In genomic region chr19:33950141-33950805, GRCh38 we compare ENCODE assay signal across 19 cellular contexts.
"Had no signal": no experiment of that assay in that cellular context is flagged by ENCODE, and none has a peak within 500 bp of the region (broad histone marks: within the 10 kb centered on the region; RNA-seq: fewer than 3 reads in every experiment).

No MANE protein-coding gene starts in this region.

- H3K36me3 ChIP-seq: adrenal gland, gastrocnemius medialis, ovary, spleen, upper lobe of left lung had no signal

- H3K9me3 ChIP-seq: adrenal gland, gastrocnemius medialis, mucosa of descending colon, ovary, spleen, testis, upper lobe of left lung had no signal

- H3K4me1 Mint-ChIP-seq: activated naive CD4-positive, alpha-beta T cell treated with anti-CD3 and anti-CD28 coated beads, Interleukin-2, amount 50 U/mL, for 24 hours; naive B cell; neural crest cell; stimulated activated memory B cell treated with anti-CD40 and anti-IgM and Interleukin-4, amounts not matched to agents 10 μg/mL and 1 μg/mL and 100 μg/mL, for 72 hours had no signal

- H3K4me3 Mint-ChIP-seq: activated naive CD4-positive, alpha-beta T cell treated with anti-CD3 and anti-CD28 coated beads, Interleukin-2, amount 50 U/mL, for 24 hours; naive B cell; neural crest cell; stimulated activated memory B cell treated with anti-CD40 and anti-IgM and Interleukin-4, amounts not matched to agents 10 μg/mL and 1 μg/mL and 100 μg/mL, for 72 hours had no signal

- H3K36me3 Mint-ChIP-seq: activated naive CD4-positive, alpha-beta T cell treated with anti-CD3 and anti-CD28 coated beads, Interleukin-2, amount 50 U/mL, for 24 hours; naive B cell; stimulated activated memory B cell treated with anti-CD40 and anti-IgM and Interleukin-4, amounts not matched to agents 10 μg/mL and 1 μg/mL and 100 μg/mL, for 72 hours had no signal

- H3K27ac Mint-ChIP-seq: activated naive CD4-positive, alpha-beta T cell treated with anti-CD3 and anti-CD28 coated beads, Interleukin-2, amount 50 U/mL, for 24 hours; stimulated activated memory B cell treated with anti-CD40 and anti-IgM and Interleukin-4, amounts not matched to agents 10 μg/mL and 1 μg/mL and 100 μg/mL, for 72 hours had no signal

- H3K4me1 ChIP-seq: adrenal gland, gastrocnemius medialis, spleen, testis, upper lobe of left lung had no signal

- H3K27ac ChIP-seq: adrenal gland, epithelial cell of prostate, gastrocnemius medialis, ovary, spleen, testis, upper lobe of left lung had no signal

- DNase-seq: activated CD4-positive, alpha-beta T cell treated with anti-CD3 and anti-CD28 coated beads, Interleukin-2, amount 50 U/mL, for 4 hours; activated gamma-delta T cell; gastrocnemius medialis; kidney glomerular epithelial cell; mesenchymal stem cell; mucosa of descending colon; naive B cell; ovary; spleen; stimulated activated CD4-positive, alpha-beta T cell treated with anti-CD3 and anti-CD28 coated beads, Interleukin-4, amount 100 ng/mL, for 4 hours; SW 1271; T-helper 2 cell; testis; upper lobe of left lung had no signal

- H3K4me3 ChIP-seq: adrenal gland, gastrocnemius medialis, mucosa of descending colon, ovary, spleen, testis, upper lobe of left lung had no signal

- H3K27me3 ChIP-seq: adrenal gland, gastrocnemius medialis, ovary, testis, upper lobe of left lung had no signal

- H3K9me3 Mint-ChIP-seq: activated naive CD4-positive, alpha-beta T cell treated with anti-CD3 and anti-CD28 coated beads, Interleukin-2, amount 50 U/mL, for 24 hours; neural crest cell had no signal
